1 cellular context compared by ENCODE assay signal in genomic region chr4:7084564-7084961, GRCh38.
TF ChIP-seq lines count a peak whose summit lies in the region.

No MANE protein-coding gene starts in this region.

TF ChIP-seq in HepG2, 621 proteins besides CTCF, POLR2A, EP300 and RAD21:
- TF ChIP-seq HOXA3 (CRISPR knock-in tag; IDR thresholded peaks at IDR 0.05) = 0 out of 2 replicates have a peak, but pooled peaks have one; percentile 17
- peak; percentile 57 for TF ChIP-seq YY1 (IDR thresholded peaks at IDR 0.05; ENCODE audit: insufficient read depth, insufficient replicate concordance, low read depth, low read length)
- 0 out of 2 replicates have a peak, but pooled peaks have one; percentile 10 for TF ChIP-seq TAF1 (CRISPR knock-in tag; IDR thresholded peaks at IDR 0.05)
- peak; percentile 68; the same call in 1 of the 2 replicates for TF ChIP-seq SRF (IDR thresholded peaks at IDR 0.05; ENCODE audit: low read depth, low read length)
- peak; percentile 78; the same call in 1 of the 2 replicates for TF ChIP-seq ZBTB3 (CRISPR knock-in tag; IDR thresholded peaks at IDR 0.05; ENCODE audit: borderline replicate concordance, low read depth)
- peak; percentile 14; the same call in 1 of the 2 replicates for TF ChIP-seq SAP130 (CRISPR knock-in tag; IDR thresholded peaks at IDR 0.05; ENCODE audit: low read depth)
